ENCODE assay signal across 1 cellular context in the genomic region with DNA sequence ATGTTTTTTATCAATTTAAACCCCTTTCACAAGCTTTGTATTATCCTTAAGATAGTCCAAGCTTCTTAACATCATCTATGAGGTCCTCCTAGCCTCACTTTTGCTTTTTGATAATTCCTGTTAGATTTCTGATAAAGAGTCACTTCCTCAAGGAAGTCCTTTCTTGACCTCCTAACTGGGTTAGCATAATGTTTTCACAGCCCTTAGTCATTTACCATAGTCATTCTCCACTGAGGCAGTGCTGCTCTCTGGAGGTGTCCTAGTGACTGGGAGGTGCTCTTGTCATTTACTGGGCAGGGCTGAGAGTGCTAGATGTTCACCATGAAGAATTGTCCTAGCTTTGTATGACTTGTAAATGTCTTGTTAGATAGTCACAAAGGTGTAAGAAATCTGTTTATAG.
TF ChIP-seq lines count a peak whose summit lies in the region.

No MANE protein-coding gene starts in this region.

TF ChIP-seq in K562, 482 proteins besides CTCF, POLR2A, EP300 and RAD21 (continued from another document):
- TF ChIP-seq, protein P1, sequence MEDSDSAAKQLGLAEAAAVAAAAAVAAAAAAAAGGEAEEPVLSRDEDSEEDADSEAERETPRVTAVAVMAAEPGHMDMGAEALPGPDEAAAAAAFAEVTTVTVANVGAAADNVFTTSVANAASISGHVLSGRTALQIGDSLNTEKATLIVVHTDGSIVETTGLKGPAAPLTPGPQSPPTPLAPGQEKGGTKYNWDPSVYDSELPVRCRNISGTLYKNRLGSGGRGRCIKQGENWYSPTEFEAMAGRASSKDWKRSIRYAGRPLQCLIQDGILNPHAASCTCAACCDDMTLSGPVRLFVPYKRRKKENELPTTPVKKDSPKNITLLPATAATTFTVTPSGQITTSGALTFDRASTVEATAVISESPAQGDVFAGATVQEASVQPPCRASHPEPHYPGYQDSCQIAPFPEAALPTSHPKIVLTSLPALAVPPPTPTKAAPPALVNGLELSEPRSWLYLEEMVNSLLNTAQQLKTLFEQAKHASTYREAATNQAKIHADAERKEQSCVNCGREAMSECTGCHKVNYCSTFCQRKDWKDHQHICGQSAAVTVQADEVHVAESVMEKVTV (CRISPR knock-in tag; IDR thresholded peaks at IDR 0.05): peak; percentile 49; the same call in 1 of the 2 replicates
- TF ChIP-seq XRCC3 (IDR thresholded peaks at IDR 0.05) (no peak), ETV1 (tag; conservative IDR thresholded peaks at IDR 0.05; ENCODE audit: low read depth) (peak; percentile 61), CTBP1 (IDR thresholded peaks at IDR 0.05; ENCODE audit: borderline replicate concordance) (peak; percentile 49; the same call in 1 of the 2 replicates), BACH1 (tag; IDR thresholded peaks at IDR 0.05) (peak; percentile 50; the same call in 1 of the 2 replicates), SPI1 (IDR thresholded peaks at IDR 0.05; ENCODE audit: borderline replicate concordance, low read depth, low read length) (peak; percentile 77; the same call in 1 of the 2 replicates), RCOR1 (IDR thresholded peaks at IDR 0.05; ENCODE audit: borderline replicate concordance in 1 of 2, low read depth in 2 of 2, low read length in 2 of 2) (peak in 1 of 2 experiments; percentile 72; a peak in 1 of 4 replicates), NR2C1 (IDR thresholded peaks at IDR 0.05) (0 out of 2 replicates have a peak, but pooled peaks have one; percentile 23), NR2C1 (tag; IDR thresholded peaks at IDR 0.05) (peak; percentile 24; the same call in 1 of the 2 replicates), ATF7 (IDR thresholded peaks at IDR 0.05) (no peak), NFE2L1 (tag; IDR thresholded peaks at IDR 0.05; ENCODE audit: borderline replicate concordance, low read depth) (no peak)
- TF ChIP-seq, protein P2, sequence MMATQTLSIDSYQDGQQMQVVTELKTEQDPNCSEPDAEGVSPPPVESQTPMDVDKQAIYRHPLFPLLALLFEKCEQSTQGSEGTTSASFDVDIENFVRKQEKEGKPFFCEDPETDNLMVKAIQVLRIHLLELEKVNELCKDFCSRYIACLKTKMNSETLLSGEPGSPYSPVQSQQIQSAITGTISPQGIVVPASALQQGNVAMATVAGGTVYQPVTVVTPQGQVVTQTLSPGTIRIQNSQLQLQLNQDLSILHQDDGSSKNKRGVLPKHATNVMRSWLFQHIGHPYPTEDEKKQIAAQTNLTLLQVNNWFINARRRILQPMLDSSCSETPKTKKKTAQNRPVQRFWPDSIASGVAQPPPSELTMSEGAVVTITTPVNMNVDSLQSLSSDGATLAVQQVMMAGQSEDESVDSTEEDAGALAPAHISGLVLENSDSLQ (IDR thresholded peaks at IDR 0.05): 0 out of 2 replicates have a peak, but pooled peaks have one; percentile 16
- TF ChIP-seq, protein P3, sequence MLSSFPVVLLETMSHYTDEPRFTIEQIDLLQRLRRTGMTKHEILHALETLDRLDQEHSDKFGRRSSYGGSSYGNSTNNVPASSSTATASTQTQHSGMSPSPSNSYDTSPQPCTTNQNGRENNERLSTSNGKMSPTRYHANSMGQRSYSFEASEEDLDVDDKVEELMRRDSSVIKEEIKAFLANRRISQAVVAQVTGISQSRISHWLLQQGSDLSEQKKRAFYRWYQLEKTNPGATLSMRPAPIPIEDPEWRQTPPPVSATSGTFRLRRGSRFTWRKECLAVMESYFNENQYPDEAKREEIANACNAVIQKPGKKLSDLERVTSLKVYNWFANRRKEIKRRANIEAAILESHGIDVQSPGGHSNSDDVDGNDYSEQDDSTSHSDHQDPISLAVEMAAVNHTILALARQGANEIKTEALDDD (IDR thresholded peaks at IDR 0.05): peak; percentile 93
